13 cellular contexts compared by ENCODE assay signal in the genomic region with DNA sequence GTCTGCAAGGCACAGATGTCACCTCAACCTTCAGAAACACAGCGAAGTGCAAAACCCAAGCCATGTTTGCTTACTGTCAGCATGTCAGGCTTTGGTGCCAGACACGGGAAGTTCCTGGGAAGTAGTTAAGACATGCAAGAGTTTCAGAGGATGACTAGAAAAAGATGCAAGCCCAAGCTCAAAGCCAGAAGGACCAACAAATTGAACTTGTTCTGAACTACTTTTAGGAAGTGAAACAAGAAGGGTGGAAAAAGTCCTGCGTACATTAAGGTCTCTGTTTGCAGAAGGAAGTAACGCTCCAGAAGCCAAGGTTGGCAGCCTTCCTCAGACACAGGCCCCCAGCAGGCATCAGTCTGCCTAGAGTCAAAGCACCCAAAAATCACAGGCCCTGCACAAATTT. TPM values are rescaled to one million over a fixed set of nuclear protein-coding genes. Genes with fewer than 3 reads are reported as not detected.
DNase-seq lines count a peak whose midpoint lies in the region; ATAC-seq and TF ChIP-seq lines count a peak whose summit lies in the region.
"Had no signal": no experiment of that assay in that cellular context is flagged by ENCODE, and none has a peak within 500 bp of the region (broad histone marks: within the 10 kb centered on the region; RNA-seq: fewer than 3 reads in every experiment).

No MANE protein-coding gene starts in this region.

- no peak for TF ChIP-seq CTCF in activated CD8-positive, alpha-beta T cell treated with anti-CD3 and anti-CD28 coated beads for 36 hours (IDR thresholded peaks at IDR 0.05)
- TF ChIP-seq CTCF in NB4 (IDR thresholded peaks at IDR 0.05; ENCODE audit: low read depth, low read length), result no peak

- no peaks in the 10 kb centered on the region for H3K27me3 Mint-ChIP-seq in activated CD8-positive, alpha-beta T cell treated with anti-CD3 and anti-CD28 coated beads for 36 hours
- H3K27me3 Mint-ChIP-seq in activated CD8-positive, alpha-beta T cell treated with anti-CD3 and anti-CD28 coated beads, Interleukin-2, amount 10 ng/mL, durations not matched to agents 7 days and 5 days (ENCODE audit: low read depth), result no peaks in the 10 kb centered on the region
- H3K27me3 Mint-ChIP-seq in stimulated activated naive CD8-positive, alpha-beta T cell treated with anti-CD3 and anti-CD28 coated beads, Interleukin-15, Interleukin-2, amounts not matched to agents 100 ng/mL and 50 ng/mL, for 24 hours, result no peaks in the 10 kb centered on the region

- intact Hi-C loops in activated CD8-positive, alpha-beta T cell treated with anti-CD3 and anti-CD28 coated beads for 36 hours (cut with micrococcal nuclease), result no loop called here

- CTCF ChIA-PET in activated CD8-positive, alpha-beta T cell treated with anti-CD3 and anti-CD28 coated beads for 36 hours (lab: Charles Lee), result interaction anchor here (1.4 kb wide), 1 partner anchor 140 kb away, joined by 5 read pairs; no protein-coding TSS in a partner anchor
- CTCF ChIA-PET in activated CD8-positive, alpha-beta T cell treated with anti-CD3 and anti-CD28 coated beads, Interleukin-2, amount 10 ng/mL, durations not matched to agents 7 days and 5 days (lab: Charles Lee), result interaction anchor here (1.3 to 3.9 kb wide), 3 partner anchors 10 to 26 kb away, joined by 3 to 18 read pairs (median 7); no protein-coding TSS in a partner anchor

- H3K4me1 ChIP-seq in esophagus (ENCODE audit: control insufficient read depth in 2 of 2, insufficient read depth in 2 of 2, low read length in 1 of 2), result peaks cover 5 to 6% of the 10 kb centered on the region in 2 donors

- H3K4me1 Mint-ChIP-seq in activated CD8-positive, alpha-beta T cell treated with anti-CD3 and anti-CD28 coated beads for 36 hours (ENCODE audit: low read depth), result peaks cover 50% of the 10 kb centered on the region
- H3K4me1 Mint-ChIP-seq in activated CD8-positive, alpha-beta T cell treated with anti-CD3 and anti-CD28 coated beads, Interleukin-2, amount 10 ng/mL, durations not matched to agents 7 days and 5 days (ENCODE audit: low read depth), result peaks cover 50% of the 10 kb centered on the region
- H3K4me1 Mint-ChIP-seq in stimulated activated naive CD8-positive, alpha-beta T cell treated with anti-CD3 and anti-CD28 coated beads, Interleukin-15, Interleukin-2, amounts not matched to agents 100 ng/mL and 50 ng/mL, for 24 hours (ENCODE audit: low read depth), result peaks cover 60% of the 10 kb centered on the region

- peak overlapping the region; percentile 26 for H3K27ac Mint-ChIP-seq in activated CD8-positive, alpha-beta T cell treated with anti-CD3 and anti-CD28 coated beads for 36 hours
- no peak overlapping the region for H3K27ac Mint-ChIP-seq in activated CD8-positive, alpha-beta T cell treated with anti-CD3 and anti-CD28 coated beads, Interleukin-2, amount 10 ng/mL, durations not matched to agents 7 days and 5 days
- peak overlapping the region; percentile 80 for H3K27ac Mint-ChIP-seq in stimulated activated naive CD8-positive, alpha-beta T cell treated with anti-CD3 and anti-CD28 coated beads, Interleukin-15, Interleukin-2, amounts not matched to agents 100 ng/mL and 50 ng/mL, for 24 hours

- H3K36me3 Mint-ChIP-seq in activated CD8-positive, alpha-beta T cell treated with anti-CD3 and anti-CD28 coated beads for 36 hours (ENCODE audit: low read depth), result peaks cover 12% of the 10 kb centered on the region
- peaks cover 23% of the 10 kb centered on the region for H3K36me3 Mint-ChIP-seq in activated CD8-positive, alpha-beta T cell treated with anti-CD3 and anti-CD28 coated beads, Interleukin-2, amount 10 ng/mL, durations not matched to agents 7 days and 5 days (ENCODE audit: low read depth)
- peaks cover 34% of the 10 kb centered on the region for H3K36me3 Mint-ChIP-seq in stimulated activated naive CD8-positive, alpha-beta T cell treated with anti-CD3 and anti-CD28 coated beads, Interleukin-15, Interleukin-2, amounts not matched to agents 100 ng/mL and 50 ng/mL, for 24 hours (ENCODE audit: low read depth)

- WGBS in esophagus, 2 donors, result 27 to 29% methylated on average over 4 of the region's 4 CpGs

- H3K27ac ChIP-seq in esophagus (ENCODE audit: low read depth in 2 of 2, low read length in 1 of 2), result peak overlapping the region; percentile 20 to 21
- H3K27ac ChIP-seq: ovary had no signal

- no peak overlapping the region for H3K4me3 ChIP-seq in NB4 (ENCODE audit: low read depth, low read length)
- H3K4me3 ChIP-seq in esophagus (ENCODE audit: low read depth in 1 of 2, low read length in 2 of 2), result no peak overlapping the region
- H3K4me3 ChIP-seq: ovary had no signal

- H3K27me3 ChIP-seq in esophagus (ENCODE audit: control insufficient read depth in 1 of 2, insufficient read depth in 2 of 2, low read length in 2 of 2), result no peaks in the 10 kb centered on the region
- H3K27me3 ChIP-seq: ovary had no signal

- TF ChIP-seq POLR2A in NB4 (IDR thresholded peaks at IDR 0.05; ENCODE audit: extremely low read depth, insufficient read length), result no peak

- H3K4me3 Mint-ChIP-seq in activated CD8-positive, alpha-beta T cell treated with anti-CD3 and anti-CD28 coated beads for 36 hours, result no peak overlapping the region
- no peak overlapping the region for H3K4me3 Mint-ChIP-seq in activated CD8-positive, alpha-beta T cell treated with anti-CD3 and anti-CD28 coated beads, Interleukin-2, amount 10 ng/mL, durations not matched to agents 7 days and 5 days
- peak overlapping the region; percentile 32 for H3K4me3 Mint-ChIP-seq in stimulated activated naive CD8-positive, alpha-beta T cell treated with anti-CD3 and anti-CD28 coated beads, Interleukin-15, Interleukin-2, amounts not matched to agents 100 ng/mL and 50 ng/mL, for 24 hours

- peaks cover 0 to 6% of the 10 kb centered on the region in 2 donors for H3K36me3 ChIP-seq in esophagus (ENCODE audit: control insufficient read depth in 2 of 2, insufficient read depth in 2 of 2, low read length in 1 of 2)
- H3K36me3 ChIP-seq: ovary had no signal

- H3K9me3 ChIP-seq in esophagus (ENCODE audit: control insufficient read depth in 2 of 2, insufficient read depth in 1 of 2, low read depth in 1 of 2, low read length in 1 of 2), result no peaks in the 10 kb centered on the region
- H3K9me3 ChIP-seq: ovary had no signal

- POLR2A ChIA-PET in activated CD8-positive, alpha-beta T cell treated with anti-CD3 and anti-CD28 coated beads for 36 hours (lab: Charles Lee), result interaction anchor here (1.3 kb wide), 1 partner anchor 85 kb away, joined by 3 read pairs; no protein-coding TSS in a partner anchor
- POLR2A ChIA-PET in activated CD8-positive, alpha-beta T cell treated with anti-CD3 and anti-CD28 coated beads, Interleukin-2, amount 10 ng/mL, durations not matched to agents 7 days and 5 days (lab: Charles Lee), result no interaction called here

- no peaks in the 10 kb centered on the region for H3K9me3 Mint-ChIP-seq in activated CD8-positive, alpha-beta T cell treated with anti-CD3 and anti-CD28 coated beads for 36 hours
- no peaks in the 10 kb centered on the region for H3K9me3 Mint-ChIP-seq in activated CD8-positive, alpha-beta T cell treated with anti-CD3 and anti-CD28 coated beads, Interleukin-2, amount 10 ng/mL, durations not matched to agents 7 days and 5 days (ENCODE audit: insufficient read depth)
- no peaks in the 10 kb centered on the region for H3K9me3 Mint-ChIP-seq in stimulated activated naive CD8-positive, alpha-beta T cell treated with anti-CD3 and anti-CD28 coated beads, Interleukin-15, Interleukin-2, amounts not matched to agents 100 ng/mL and 50 ng/mL, for 24 hours

- DNase-seq in activated CD8-positive, alpha-beta T cell treated with anti-CD3 and anti-CD28 coated beads for 36 hours, result no peak
- DNase-seq in activated CD8-positive, alpha-beta T cell treated with anti-CD3 and anti-CD28 coated beads, Interleukin-2, amount 10 ng/mL, durations not matched to agents 7 days and 5 days, result no peak
- DNase-seq in NB4 (ENCODE audit: low read depth), result peak; percentile 32
- DNase-seq in GDM1 (lab: John Stamatoyannopoulos, UW), result no peak
- DNase-seq: activated effector memory CD4-positive, alpha-beta T cell treated with anti-CD3 and anti-CD28 coated beads, Interleukin-2, amount 50 U/mL, for 16 hours; foreskin fibroblast; ovary; PC-3 had no signal

- ATAC-seq in activated CD8-positive, alpha-beta T cell treated with anti-CD3 and anti-CD28 coated beads for 36 hours, result no peak
- no peak for ATAC-seq in activated CD8-positive, alpha-beta T cell treated with anti-CD3 and anti-CD28 coated beads, Interleukin-2, amount 10 ng/mL, durations not matched to agents 7 days and 5 days
- ATAC-seq in GM21529 (IDR thresholded peaks at IDR 0.05; ENCODE audit: unreplicated experiment) (no peak), GM19324 (IDR thresholded peaks at IDR 0.05; ENCODE audit: low FRiP score, unreplicated experiment) (no peak)
- ATAC-seq: PC-3 had no signal

RNA-seq across cellular contexts. Expression of a gene that starts 2.6 kb away (rescaled TPM):
- 10 to 100 TPM; 57.5 to 59.0 TPM for total RNA-seq in activated CD8-positive, alpha-beta T cell treated with anti-CD3 and anti-CD28 coated beads for 36 hours
- 10 to 100 TPM; 77.7 to 84.7 TPM for total RNA-seq in activated CD8-positive, alpha-beta T cell treated with anti-CD3 and anti-CD28 coated beads, Interleukin-2, amount 10 ng/mL, durations not matched to agents 7 days and 5 days
- polyA plus RNA-seq in esophagus, result 10 to 100 TPM; 32.0 to 44.6 TPM

RNA-seq across cellular contexts. Expression of a gene that starts 52.6 kb away (rescaled TPM):
- total RNA-seq in activated CD8-positive, alpha-beta T cell treated with anti-CD3 and anti-CD28 coated beads for 36 hours, result not detected
- total RNA-seq in activated CD8-positive, alpha-beta T cell treated with anti-CD3 and anti-CD28 coated beads, Interleukin-2, amount 10 ng/mL, durations not matched to agents 7 days and 5 days, result not detected
- polyA plus RNA-seq in esophagus, result under 1 TPM in 1 of 2 donors, not detected in 1; 0.04 TPM
- total RNA-seq: ovary, PC-3 had no signal
- polyA plus RNA-seq: AG04450, ovary had no signal
